ENCODE assay signal across 9 cellular contexts in the genomic region with DNA sequence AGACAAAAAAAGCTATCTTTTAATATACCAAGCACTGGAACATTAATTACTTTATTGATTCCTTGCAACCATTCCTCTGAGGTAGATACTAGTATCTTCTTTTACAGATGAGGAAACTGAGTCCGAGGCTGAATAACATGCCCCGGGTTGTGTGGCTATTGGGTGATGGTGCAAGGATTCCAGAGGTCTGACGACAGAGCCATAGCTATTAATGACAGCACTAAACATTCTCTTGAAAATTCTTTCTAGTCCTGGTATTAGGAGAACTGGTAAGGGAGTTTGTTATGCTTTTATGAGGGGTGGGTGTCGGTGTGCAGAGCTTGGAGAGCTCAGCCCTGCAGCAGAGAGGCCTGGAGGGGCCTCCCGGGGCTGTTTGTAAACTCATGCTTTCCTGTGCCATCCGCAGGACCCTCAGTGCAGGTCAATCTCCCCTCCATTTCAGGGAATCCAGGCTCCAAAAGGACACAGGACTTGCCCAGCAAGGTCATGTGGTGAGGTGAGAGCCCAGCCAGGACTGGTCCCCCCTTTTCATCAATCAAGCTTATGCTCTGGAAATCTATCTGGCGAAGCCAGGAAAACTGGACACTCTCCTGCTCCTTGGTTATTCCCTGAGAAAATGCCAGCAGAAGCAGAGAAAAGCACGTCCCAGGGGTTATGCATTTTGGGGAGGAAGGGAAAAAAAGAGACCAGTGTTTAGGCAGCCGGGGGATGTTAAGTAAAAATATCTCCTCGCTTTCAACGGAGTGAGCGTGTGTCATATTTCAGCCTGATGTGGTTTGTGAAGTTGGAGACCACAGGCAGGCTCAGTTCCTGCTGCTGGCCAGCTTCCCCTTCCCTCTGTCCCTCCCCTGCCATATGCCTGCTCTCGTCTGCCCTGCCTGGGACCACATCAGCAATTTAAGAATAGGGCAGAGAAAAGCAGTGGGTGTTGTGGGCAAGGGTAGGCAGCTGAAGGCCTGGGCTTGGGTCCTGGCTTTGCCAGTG. TPM values are rescaled to one million over a fixed set of nuclear protein-coding genes. Genes with fewer than 3 reads are reported as not detected.
DNase-seq lines count a peak whose midpoint lies in the region; ATAC-seq and TF ChIP-seq lines count a peak whose summit lies in the region.
"Had no signal": no experiment of that assay in that cellular context is flagged by ENCODE, and none has a peak within 500 bp of the region (broad histone marks: within the 10 kb centered on the region; RNA-seq: fewer than 3 reads in every experiment).

No MANE protein-coding gene starts in this region.

- no peaks in the 10 kb centered on the region for H3K9me3 Mint-ChIP-seq in HFFc6
- no peaks in the 10 kb centered on the region for H3K9me3 Mint-ChIP-seq in stimulated activated naive B cell treated with anti-CD40 and anti-IgM and Interleukin-4, amounts not matched to agents 10 μg/mL and 1 μg/mL and 100 μg/mL, for 72 hours

- H3K4me3 Mint-ChIP-seq in HFFc6 = peak overlapping the region; percentile 92
- H3K4me3 Mint-ChIP-seq in stimulated activated naive B cell treated with anti-CD40 and anti-IgM and Interleukin-4, amounts not matched to agents 10 μg/mL and 1 μg/mL and 100 μg/mL, for 72 hours = peak overlapping the region in 1 of 2 donors; percentile 48

- no peaks in the 10 kb centered on the region; the same call in none of the 2 replicates for H3K27me3 Mint-ChIP-seq in HFFc6 (ENCODE audit: insufficient read depth)
- H3K27me3 Mint-ChIP-seq in stimulated activated naive B cell treated with anti-CD40 and anti-IgM and Interleukin-4, amounts not matched to agents 10 μg/mL and 1 μg/mL and 100 μg/mL, for 72 hours = peaks cover 5% of the 10 kb centered on the region in 2 donors

- DNase-seq in HFFc6 = peak; percentile 71
- peak; percentile 46 to 54 for DNase-seq in hippocampal formation (lab: John Stamatoyannopoulos, UW)
- no peak for DNase-seq in stimulated activated naive B cell treated with anti-CD40 and anti-IgM and Interleukin-4, amounts not matched to agents 10 μg/mL and 1 μg/mL and 100 μg/mL, for 72 hours
- DNase-seq in LoVo (ENCODE audit: low spot score) = no peak
- no peak for DNase-seq in stimulated activated naive CD4-positive, alpha-beta T cell treated with Interleukin-2 at 50 U/mL for 16 hours (lab: John Stamatoyannopoulos, UW)
- no peak for DNase-seq in HT-29 (ENCODE audit: low spot score)
- no peak for DNase-seq in activated effector memory CD4-positive, alpha-beta T cell treated with Interleukin-2 at 50 U/mL for 16 hours
- DNase-seq: activated CD4-positive, alpha-beta T cell treated with anti-CD3 and anti-CD28 coated beads for 48 hours had no signal

- peak overlapping the region; percentile 30 for H3K4me3 ChIP-seq in WI38 (ENCODE audit: low read depth, low read length)

- H3K36me3 Mint-ChIP-seq in HFFc6 (ENCODE audit: low read depth) = peaks cover 35% of the 10 kb centered on the region
- H3K36me3 Mint-ChIP-seq in stimulated activated naive B cell treated with anti-CD40 and anti-IgM and Interleukin-4, amounts not matched to agents 10 μg/mL and 1 μg/mL and 100 μg/mL, for 72 hours = peaks cover 8 to 15% of the 10 kb centered on the region in 2 donors

- TF ChIP-seq CTCF in HFFc6 (IDR thresholded peaks at IDR 0.05) = no peak
- no peak for TF ChIP-seq CTCF in WI38 (IDR thresholded peaks at IDR 0.05; ENCODE audit: low read depth, low read length)

- H3K27ac Mint-ChIP-seq in HFFc6 = peak overlapping the region; percentile 90
- no peak overlapping the region for H3K27ac Mint-ChIP-seq in stimulated activated naive B cell treated with anti-CD40 and anti-IgM and Interleukin-4, amounts not matched to agents 10 μg/mL and 1 μg/mL and 100 μg/mL, for 72 hours

- peaks cover 83% of the 10 kb centered on the region for H3K4me1 Mint-ChIP-seq in HFFc6 (ENCODE audit: low read depth)
- H3K4me1 Mint-ChIP-seq in stimulated activated naive B cell treated with anti-CD40 and anti-IgM and Interleukin-4, amounts not matched to agents 10 μg/mL and 1 μg/mL and 100 μg/mL, for 72 hours = peaks cover 21 to 45% of the 10 kb centered on the region in 2 donors

- ATAC-seq in stimulated activated naive B cell treated with anti-CD40 and anti-IgM and Interleukin-4, amounts not matched to agents 10 μg/mL and 1 μg/mL and 100 μg/mL, for 72 hours (replicated peaks) = peak; percentile 75 to 81

RNA-seq across cellular contexts. Expression of gene GSN, which starts 3.7 kb away (rescaled TPM):
- 100 to 1,000 TPM; 288 to 394 (median 318) TPM for total RNA-seq in HFFc6 (2021; fragmentation: NEBNext Ultra II Directional; extraction: Animal tissue kit (Norgen Biotek cat#: 25700))
- 270 and 283 TPM in 2 replicates for total RNA-seq in HT-29 (2014; rRNA removed; shearing (Covaris generic))

Comparison
In these comparisons a context has a peak if more than half of its experiments do, and no peak if none do; other contexts are left out.
1. DNase-seq: peak in HFFc6 (single experiment) and hippocampal formation (2 of 2); none in stimulated activated naive B cell treated with anti-CD40 and anti-IgM and Interleukin-4, amounts not matched to agents 10 μg/mL and 1 μg/mL and 100 μg/mL, for 72 hours (single experiment), LoVo (single experiment), stimulated activated naive CD4-positive, alpha-beta T cell treated with Interleukin-2 at 50 U/mL for 16 hours (single experiment), HT-29 (single experiment) and activated effector memory CD4-positive, alpha-beta T cell treated with Interleukin-2 at 50 U/mL for 16 hours (single experiment).